Comparison of ENCODE assay signal across 22 cellular contexts in genomic region chr2:18598848-18599484, GRCh38. TPM values are rescaled to one million over a fixed set of nuclear protein-coding genes. Genes with fewer than 3 reads are reported as not detected.
DNase-seq lines count a peak whose midpoint lies in the region; ATAC-seq and TF ChIP-seq lines count a peak whose summit lies in the region.
"Had no signal": no experiment of that assay in that cellular context is flagged by ENCODE, and none has a peak within 500 bp of the region (broad histone marks: within the 10 kb centered on the region; RNA-seq: fewer than 3 reads in every experiment).

No MANE protein-coding gene starts in this region.

- peak overlapping the region; percentile 13; the same call in 1 of the 2 replicates for H3K9ac ChIP-seq in SK-N-SH

- no peak for TF ChIP-seq CTCF in SK-N-SH (IDR thresholded peaks at IDR 0.05)
- no peak for TF ChIP-seq CTCF in heart right ventricle (IDR thresholded peaks at IDR 0.05)
- no peak for TF ChIP-seq CTCF in vagina (IDR thresholded peaks at IDR 0.05)

- H3K27me3 ChIP-seq in SK-N-SH (ENCODE audit: insufficient read depth) = no peaks in the 10 kb centered on the region
- H3K27me3 ChIP-seq in heart right ventricle = no peaks in the 10 kb centered on the region
- H3K27me3 ChIP-seq in vagina = no peaks in the 10 kb centered on the region
- H3K27me3 ChIP-seq: gastrocnemius medialis, neutrophil had no signal

- no peaks in the 10 kb centered on the region for H3K79me2 ChIP-seq in SK-N-SH (ENCODE audit: insufficient read depth)

- DNase-seq in EH (ENCODE audit: low read depth) (peak; percentile 36), SK-N-SH (no peak), heart right ventricle (no peak), sciatic nerve (ENCODE audit: low spot score) (no peak), vagina (ENCODE audit: extremely low spot score in 2 of 2) (no peak), HuH-7.5 (ENCODE audit: low spot score) (no peak)
- DNase-seq: activated CD4-positive, CD25-positive, alpha-beta regulatory T cell treated with anti-CD3 and anti-CD28 coated beads, Interleukin-2, amount 50 U/mL, for 72 hours; activated gamma-delta T cell; activated T-cell treated with anti-CD3 and anti-CD28 coated beads, Interleukin-2, amount 50 U/mL, for 1 hour; CD4-positive, alpha-beta T cell; effector CD8-positive, alpha-beta T cell; erythroblast; gastrocnemius medialis; PC-9; T-cell had no signal

- 56% methylated on average over 6 of the region's 6 CpGs for WGBS in SK-N-SH (ENCODE audit: low lambda C conversion rate)
- 44 to 60% methylated on average over 6 of the region's 6 CpGs for WGBS in heart right ventricle, 2 donors

- TF ChIP-seq POLR2A in vagina (IDR thresholded peaks at IDR 0.05) = no peak

- ATAC-seq in heart right ventricle (peak in 6 of 8 donors; percentile 28 to 65 (median 36)), sciatic nerve (peak; percentile 69)
- ATAC-seq in activated CD4-positive, CD25-positive, alpha-beta regulatory T cell treated with anti-CD3 and anti-CD28 coated beads, Interleukin-2, amount 50 U/mL, for 24 hours = no peak
- ATAC-seq: gastrocnemius medialis, T-cell had no signal

- peaks cover 25% of the 10 kb centered on the region for H3F3A ChIP-seq in SK-N-SH (replicated peaks; ENCODE audit: insufficient read depth)

- POLR2A ChIA-PET in SK-N-SH (lab: Yijun Ruan, JAX) = interaction anchor here (1.4 kb wide), 1 partner anchor 39 kb away, joined by 5 read pairs; the partner anchor contains the start of gene RDH14

- peak overlapping the region; percentile 37; the same call in 1 of the 2 replicates for H2AFZ ChIP-seq in SK-N-SH (ENCODE audit: low read depth)
- H2AFZ ChIP-seq: PC-9 had no signal

- intact Hi-C loops in heart right ventricle (cut with DNase I) = loop anchor here in 1 of 10 donors (10.0 kb wide), 1 partner anchor 74 kb away; no protein-coding TSS in a partner anchor
- intact Hi-C loops in sciatic nerve (cut with DNase I) = no loop called here
- intact Hi-C loops in vagina (cut with DNase I) = no loop called here

- H3K27ac ChIP-seq in SK-N-SH (ENCODE audit: low read depth in 2 of 2, low read length in 1 of 2) (peak overlapping the region; percentile 76 to 79), heart right ventricle (peak overlapping the region in 5 of 10 donors; percentile 20 to 71 (median 35)), vagina (no peak overlapping the region)
- H3K27ac ChIP-seq: gastrocnemius medialis, neutrophil, PC-9, prostate gland had no signal

- H3K4me1 ChIP-seq in SK-N-SH (ENCODE audit: control insufficient read depth in 1 of 2, insufficient read depth in 2 of 2, low read depth in 1 of 2, low read length in 1 of 2) = peaks cover 20 to 22% of the 10 kb centered on the region in 2 experiments
- peaks cover 0 to 29% (median 17%) of the 10 kb centered on the region in 9 donors for H3K4me1 ChIP-seq in heart right ventricle
- no peaks in the 10 kb centered on the region for H3K4me1 ChIP-seq in vagina
- H3K4me1 ChIP-seq: gastrocnemius medialis, prostate gland had no signal

- H3K36me3 ChIP-seq in SK-N-SH (replicated peaks in 1 of 2; ENCODE audit: control insufficient read depth in 1 of 2, insufficient read depth in 2 of 2, low read length in 1 of 2) (peaks cover 0 to 3% of the 10 kb centered on the region in 2 experiments), heart right ventricle (no peaks in the 10 kb centered on the region), vagina (no peaks in the 10 kb centered on the region)
- H3K36me3 ChIP-seq: gastrocnemius medialis, neutrophil, prostate gland had no signal

- H3K4me2 ChIP-seq in SK-N-SH = peak overlapping the region; percentile 58
- H3K4me2 ChIP-seq: PC-9 had no signal

- no peaks in the 10 kb centered on the region for H4K20me1 ChIP-seq in SK-N-SH (ENCODE audit: insufficient read depth)

- H3K9me3 ChIP-seq in SK-N-SH = no peaks in the 10 kb centered on the region
- no peaks in the 10 kb centered on the region for H3K9me3 ChIP-seq in heart right ventricle
- no peaks in the 10 kb centered on the region for H3K9me3 ChIP-seq in vagina
- H3K9me3 ChIP-seq: gastrocnemius medialis, neutrophil, prostate gland had no signal

- no peak for TF ChIP-seq RAD21 in SK-N-SH (IDR thresholded peaks at IDR 0.05; ENCODE audit: low read length)

- no peak for TF ChIP-seq EP300 in SK-N-SH (IDR thresholded peaks at IDR 0.05; ENCODE audit: borderline replicate concordance in 1 of 2, low read depth in 1 of 2, low read length in 1 of 2)

- H3K4me3 ChIP-seq in SK-N-SH (ENCODE audit: low read depth in 2 of 2, low read length in 1 of 2) (no peak overlapping the region; a peak in 1 of 4 replicates), heart right ventricle (no peak overlapping the region), vagina (no peak overlapping the region)
- H3K4me3 ChIP-seq: gastrocnemius medialis, PC-9, prostate gland had no signal

- H3K9me2 ChIP-seq in SK-N-SH = no peaks in the 10 kb centered on the region

- CTCF ChIA-PET in SK-N-SH (lab: Yijun Ruan, JAX) = interaction anchor here (0.6 to 1.4 kb wide), 4 partner anchors 10 to 82 kb away, joined by 3 to 5 read pairs (median 4); no protein-coding TSS in a partner anchor

TF ChIP-seq in SK-N-SH, 30 proteins besides CTCF, POLR2A, EP300 and RAD21:
- TF ChIP-seq EZH2phosphoT487 (IDR thresholded peaks at IDR 0.05; ENCODE audit: borderline replicate concordance, low read depth) (no peak), MEF2A (IDR thresholded peaks at IDR 0.05; ENCODE audit: borderline replicate concordance, low read depth) (no peak), PBX3 (IDR thresholded peaks at IDR 0.05) (no peak), TAF1 (IDR thresholded peaks at IDR 0.05; ENCODE audit: borderline replicate concordance, low read depth, low read length) (no peak), JUND (IDR thresholded peaks at IDR 0.05) (no peak), SIN3A (IDR thresholded peaks at IDR 0.05; ENCODE audit: borderline replicate concordance, low read depth, low read length) (no peak), RFX5 (IDR thresholded peaks at IDR 0.05; ENCODE audit: low read length) (no peak), GATA2 (CRISPR knock-in tag; IDR thresholded peaks at IDR 0.05) (no peak), TEAD4 (IDR thresholded peaks at IDR 0.05; ENCODE audit: borderline replicate concordance, insufficient read depth) (no peak)

RNA-seq across cellular contexts. Expression of gene NT5C1B, which starts 9.6 kb away (rescaled TPM):
- polyA plus RNA-seq in SK-N-SH (2012; rRNA removed) (not detected in 2 replicates), heart right ventricle (not detected)
- polyA plus RNA-seq in SK-N-SH (2012; cell fraction: cytosol; rRNA removed) = not detected in 2 replicates
- polyA plus RNA-seq in SK-N-SH (2012; cell fraction: nucleus; rRNA removed) = 0.04 TPM in 1 of 2 replicates, not detected in the other
- total RNA-seq in heart right ventricle (not detected), sciatic nerve (not detected), vagina (not detected)
- total RNA-seq: CD4-positive, alpha-beta T cell; G401; gastrocnemius medialis; M059J; PC-9; T-cell; temporal lobe had no signal
- polyA plus RNA-seq: keratinocyte had no signal

RNA-seq across cellular contexts. Expression of gene RDH14, which starts 38.5 kb away (rescaled TPM):
- polyA plus RNA-seq in SK-N-SH (2012; rRNA removed) (20.2 and 30.7 TPM in 2 replicates), heart right ventricle (10 to 100 TPM; 25.8 to 35.0 TPM)
- polyA plus RNA-seq in SK-N-SH (2012; cell fraction: cytosol; rRNA removed) = 32.8 and 39.7 TPM in 2 replicates
- 9.1 and 15.5 TPM in 2 replicates for polyA plus RNA-seq in SK-N-SH (2012; cell fraction: nucleus; rRNA removed)
- total RNA-seq in heart right ventricle (10 to 100 TPM; 40.8 to 54.8 (median 47.5) TPM), sciatic nerve (19.8 TPM), vagina (25.3 TPM)

Comparison
In these comparisons a context has a peak if more than half of its experiments do, and no peak if none do; other contexts are left out.
1. ATAC-seq: peak in heart right ventricle (6 of 8) and sciatic nerve (single experiment); none in activated CD4-positive, CD25-positive, alpha-beta regulatory T cell treated with anti-CD3 and anti-CD28 coated beads, Interleukin-2, amount 50 U/mL, for 24 hours (0 of 2).